Comparison of ENCODE assay signal across 8 cellular contexts in the genomic region with DNA sequence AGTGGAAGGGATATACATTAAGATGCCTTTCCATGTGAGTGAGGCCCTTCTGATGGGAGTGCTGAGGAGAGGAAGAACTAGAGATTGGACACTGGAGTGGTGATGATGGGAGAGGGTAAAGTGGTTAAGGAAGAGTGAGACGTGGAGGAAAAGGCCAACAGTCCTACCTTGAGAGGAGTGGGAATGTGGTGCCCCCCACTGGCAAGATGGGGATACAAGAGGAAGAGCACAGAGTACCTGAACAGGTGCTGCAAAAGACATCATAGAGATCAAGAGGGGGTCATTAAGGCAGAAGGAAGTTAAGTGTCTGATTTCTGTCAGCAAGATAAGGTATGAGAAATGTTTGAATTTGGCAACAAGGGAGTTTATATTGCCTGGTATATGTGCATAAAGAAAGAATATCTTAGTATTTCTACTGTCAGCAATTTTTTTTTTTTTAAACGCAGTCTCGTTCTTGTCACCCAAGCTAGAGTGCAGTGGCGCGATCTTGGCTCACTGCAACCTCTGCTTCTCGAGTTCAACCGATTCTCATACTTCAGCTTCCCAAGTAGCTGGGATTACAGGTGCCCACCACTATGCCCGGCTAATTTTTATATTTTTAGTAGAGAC. TPM values are rescaled to one million over a fixed set of nuclear protein-coding genes. Genes with fewer than 3 reads are reported as not detected.
DNase-seq lines count a peak whose midpoint lies in the region; ATAC-seq and TF ChIP-seq lines count a peak whose summit lies in the region.

No MANE protein-coding gene starts in this region.

- no peak overlapping the region for H3K27ac Mint-ChIP-seq in activated CD4-positive, alpha-beta T cell treated with anti-CD3 and anti-CD28 coated beads, Interleukin-2, amount 10 ng/mL, durations not matched to agents 24 days and 14 days

- no peaks in the 10 kb centered on the region for H3K9me3 Mint-ChIP-seq in activated CD4-positive, alpha-beta T cell treated with anti-CD3 and anti-CD28 coated beads, Interleukin-2, amount 10 ng/mL, durations not matched to agents 24 days and 14 days

- intact Hi-C loops in activated CD4-positive, alpha-beta T cell treated with anti-CD3 and anti-CD28 coated beads, Interleukin-2, amount 10 ng/mL, durations not matched to agents 24 days and 14 days (cut with micrococcal nuclease) = no loop called here
- intact Hi-C loops in prostate gland (cut with DNase I) = no loop called here

- CTCF ChIA-PET in HEK293 (lab: Yijun Ruan, JAX) = interaction anchor here (0.6 to 1.2 kb wide), 6 partner anchors 18 to 212 kb away, joined by 3 to 5 read pairs (median 4); no protein-coding TSS in a partner anchor

- H3K27ac ChIP-seq in HEK293 (ENCODE audit: extremely low read depth, low read depth, low read length) = no peak overlapping the region
- H3K27ac ChIP-seq in prostate gland = no peak overlapping the region

- DNase-seq in AG09309 (ENCODE audit: low read depth) (no peak), erythroblast (lab: John Stamatoyannopoulos, UW) (peak; percentile 37 to 68), prostate gland (ENCODE audit: low spot score) (peak; percentile 42), NCI-H2227 (lab: John Stamatoyannopoulos, UW; ENCODE audit: unreplicated experiment) (no peak), DMS153 treated with DMSO at 0.1 percent for 48 hours (lab: John Stamatoyannopoulos, UW; ENCODE audit: unreplicated experiment) (no peak)
- peak; percentile 81 for DNase-seq in activated CD4-positive, alpha-beta T cell treated with anti-CD3 and anti-CD28 coated beads, Interleukin-2, amount 10 ng/mL, durations not matched to agents 24 days and 14 days

- POLR2A ChIA-PET in HEK293 (lab: Yijun Ruan, JAX) = no interaction called here

- TF ChIP-seq CTCF in AG09309 (IDR thresholded peaks at IDR 0.05; ENCODE audit: control insufficient read depth, insufficient read depth, low read depth, low read length, missing control alignments) (peak; percentile 49), HEK293 (tag by site-specific recombination; IDR thresholded peaks at IDR 0.05) (peak; percentile 11; the same call in 1 of the 2 replicates), prostate gland (IDR thresholded peaks at IDR 0.05) (peak in 3 of 4 experiments; percentile 21 to 42 (median 31))

- TF ChIP-seq POLR2A in erythroblast (IDR thresholded peaks at IDR 0.05; ENCODE audit: low read length) = no peak
- TF ChIP-seq POLR2A in prostate gland (IDR thresholded peaks at IDR 0.05) = no peak

- H3K36me3 ChIP-seq in HEK293 (ENCODE audit: control insufficient read depth in 2 of 2, insufficient read depth in 1 of 2, low read length in 2 of 2) (peaks cover 3 to 20% of the 10 kb centered on the region in 2 experiments; a peak in 2 of 3 replicates), prostate gland (no peaks in the 10 kb centered on the region)

- 82% methylated on average over 8 of the region's 8 CpGs for WGBS in prostate gland

- peaks cover 20% of the 10 kb centered on the region for H3K36me3 Mint-ChIP-seq in activated CD4-positive, alpha-beta T cell treated with anti-CD3 and anti-CD28 coated beads, Interleukin-2, amount 10 ng/mL, durations not matched to agents 24 days and 14 days (ENCODE audit: low read depth)

- no peaks in the 10 kb centered on the region for H3K27me3 Mint-ChIP-seq in activated CD4-positive, alpha-beta T cell treated with anti-CD3 and anti-CD28 coated beads, Interleukin-2, amount 10 ng/mL, durations not matched to agents 24 days and 14 days

- no peaks in the 10 kb centered on the region; the same call in 1 of the 2 replicates for H3K4me1 ChIP-seq in HEK293 (ENCODE audit: control insufficient read depth, insufficient read depth, low read length)
- no peaks in the 10 kb centered on the region for H3K4me1 ChIP-seq in prostate gland (replicated peaks)

- H3K4me1 Mint-ChIP-seq in activated CD4-positive, alpha-beta T cell treated with anti-CD3 and anti-CD28 coated beads, Interleukin-2, amount 10 ng/mL, durations not matched to agents 24 days and 14 days = peaks cover 13% of the 10 kb centered on the region

- no peak for ATAC-seq in GM21717 (IDR thresholded peaks at IDR 0.05; ENCODE audit: unreplicated experiment)

- no peaks in the 10 kb centered on the region for H3K27me3 ChIP-seq in prostate gland (replicated peaks; ENCODE audit: insufficient read depth)

- no peak overlapping the region for H3K4me3 Mint-ChIP-seq in activated CD4-positive, alpha-beta T cell treated with anti-CD3 and anti-CD28 coated beads, Interleukin-2, amount 10 ng/mL, durations not matched to agents 24 days and 14 days

- H3K9me3 ChIP-seq in HEK293 (ENCODE audit: control insufficient read depth, insufficient read depth, low read depth, low read length) (no peaks in the 10 kb centered on the region), prostate gland (no peaks in the 10 kb centered on the region)

- H3K4me3 ChIP-seq in AG09309 (ENCODE audit: control insufficient read depth, low read depth, low read length) (no peak overlapping the region), HEK293 (ENCODE audit: low read depth, low read length) (no peak overlapping the region), prostate gland (no peak overlapping the region)

TF ChIP-seq in HEK293, 187 proteins besides CTCF, POLR2A, EP300 and RAD21:
- TF ChIP-seq ZXDB (tag by site-specific recombination; IDR thresholded peaks at IDR 0.05) (no peak), ZNF654 (tag by site-specific recombination; IDR thresholded peaks at IDR 0.05; ENCODE audit: low read depth) (peak; percentile 65), ZBTB17 (tag by site-specific recombination; IDR thresholded peaks at IDR 0.05) (0 out of 2 replicates have a peak, but pooled peaks have one; percentile 14), ZNF121 (tag by site-specific recombination; IDR thresholded peaks at IDR 0.05) (no peak)

RNA-seq across cellular contexts. Expression of gene ARIH2, which starts 34.0 kb away (rescaled TPM):
- 157 TPM in 2 replicates for total RNA-seq in activated CD4-positive, alpha-beta T cell treated with anti-CD3 and anti-CD28 coated beads, Interleukin-2, amount 10 ng/mL, durations not matched to agents 24 days and 14 days
- 100 to 1,000 TPM in 1 of 2 donors, 10 to 100 TPM in 1; 70.9 to 125 TPM for total RNA-seq in prostate gland

RNA-seq across cellular contexts. Expression of gene P4HTM, which starts 37.4 kb away (rescaled TPM):
- 33.9 and 38.3 TPM in 2 replicates for total RNA-seq in activated CD4-positive, alpha-beta T cell treated with anti-CD3 and anti-CD28 coated beads, Interleukin-2, amount 10 ng/mL, durations not matched to agents 24 days and 14 days
- 100 to 1,000 TPM in 1 of 2 donors, 10 to 100 TPM in 1; 56.0 to 101 TPM for total RNA-seq in prostate gland

RNA-seq across cellular contexts. Expression of gene SLC25A20, which starts 53.9 kb away (rescaled TPM):
- 13.8 and 15.6 TPM in 2 replicates for total RNA-seq in activated CD4-positive, alpha-beta T cell treated with anti-CD3 and anti-CD28 coated beads, Interleukin-2, amount 10 ng/mL, durations not matched to agents 24 days and 14 days
- total RNA-seq in prostate gland = 10 to 100 TPM; 12.2 to 14.8 TPM

RNA-seq across cellular contexts. Expression of gene WDR6, which starts 54.6 kb away (rescaled TPM):
- 141 and 153 TPM in 2 replicates for total RNA-seq in activated CD4-positive, alpha-beta T cell treated with anti-CD3 and anti-CD28 coated beads, Interleukin-2, amount 10 ng/mL, durations not matched to agents 24 days and 14 days
- total RNA-seq in prostate gland = 100 to 1,000 TPM; 128 to 223 TPM

Comparison
In these comparisons a context has a peak if more than half of its experiments do, and no peak if none do; other contexts are left out.
1. DNase-seq: peak in activated CD4-positive, alpha-beta T cell treated with anti-CD3 and anti-CD28 coated beads, Interleukin-2, amount 10 ng/mL, durations not matched to agents 24 days and 14 days (single experiment), erythroblast (2 of 2) and prostate gland (single experiment); none in AG09309 (single experiment), NCI-H2227 (single experiment) and DMS153 treated with DMSO at 0.1 percent for 48 hours (single experiment).
2. Peak in every context shown above with its lines, with median percentiles within 50 percentile points of each other: CTCF ChIP-seq.